In the genomic region with DNA sequence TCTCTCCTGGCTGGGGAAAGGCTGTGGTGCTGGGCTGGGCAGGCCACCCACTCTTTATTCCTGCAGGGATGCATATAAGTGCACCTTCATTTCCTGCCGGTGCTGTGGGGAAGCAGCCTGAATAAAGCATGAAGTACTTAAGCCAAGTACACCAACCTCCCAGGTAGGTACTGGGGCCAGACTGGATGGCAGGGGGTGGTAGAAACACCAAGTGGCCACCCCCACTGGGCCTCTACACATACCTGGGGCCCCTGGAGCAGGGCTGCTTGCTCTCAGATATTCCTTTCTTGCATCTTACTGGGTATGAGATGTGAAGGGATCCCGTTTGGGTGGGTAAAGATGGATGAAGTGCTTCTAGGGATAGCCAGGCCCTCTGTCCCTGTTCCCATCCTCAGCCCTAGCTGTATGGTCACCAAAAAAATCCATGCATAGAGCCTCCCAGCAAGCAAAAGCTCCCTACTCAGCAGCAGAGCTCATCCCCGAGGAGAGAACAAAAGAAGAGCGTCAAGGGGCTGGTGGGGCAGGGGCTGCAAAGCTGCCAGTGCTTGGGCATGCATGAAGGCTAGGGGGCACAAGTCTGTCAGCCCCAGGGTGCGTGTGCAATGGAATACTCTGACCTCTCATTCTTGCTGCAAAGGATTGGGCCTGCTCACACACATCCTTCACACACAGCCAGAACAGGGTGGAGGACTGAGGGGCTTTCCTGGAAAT, we compare ENCODE assay signal across 1 cellular context.
TF ChIP-seq lines count a peak whose summit lies in the region.

No MANE protein-coding gene starts in this region.

TF ChIP-seq in H1, 55 proteins besides CTCF, POLR2A, EP300 and RAD21:
- no peak for TF ChIP-seq EZH2 (IDR thresholded peaks at IDR 0.05; ENCODE audit: low read depth, low read length, severe bottlenecking)
- no peak for TF ChIP-seq CEBPB (IDR thresholded peaks at IDR 0.05; ENCODE audit: low read depth, low read length)
- no peak for TF ChIP-seq ZNF274 (IDR thresholded peaks at IDR 0.05; ENCODE audit: borderline replicate concordance, extremely low read depth, low read length)
